In genomic region chr12:51669996-51670395, GRCh38 we compare ENCODE assay signal across 27 cellular contexts.
"Had no signal": no experiment of that assay in that cellular context is flagged by ENCODE, and none has a peak within 500 bp of the region (broad histone marks: within the 10 kb centered on the region; RNA-seq: fewer than 3 reads in every experiment).

No MANE protein-coding gene starts in this region.

- ATAC-seq: naive thymus-derived CD4-positive, alpha-beta T cell; natural killer cell treated with Interleukin-12 subunit alpha and Interleukin-12 subunit beta and Interleukin-15 and Interleukin-18, amount 100 ng/mL, for 72 hours; pancreas; right cardiac atrium; stimulated activated effector memory CD8-positive, alpha-beta T cell treated with anti-CD3 and anti-CD28 coated beads, Interleukin-12 subunit alpha, Interleukin-12 subunit beta, amount 100 ng/mL, for 72 hours had no signal

- H3K4me1 ChIP-seq: left ventricle myocardium inferior, prostate gland, sigmoid colon, suprapubic skin, tibial artery, upper lobe of right lung had no signal

- H3K4me3 Mint-ChIP-seq: immature natural killer cell; memory B cell; natural killer cell treated with Interleukin-12 subunit alpha and Interleukin-12 subunit beta and Interleukin-15 and Interleukin-18, amount 100 ng/mL, for 72 hours; stimulated activated effector memory CD8-positive, alpha-beta T cell treated with anti-CD3 and anti-CD28 coated beads, Interleukin-12 subunit alpha, Interleukin-12 subunit beta, amount 100 ng/mL, for 72 hours; stimulated activated naive CD8-positive, alpha-beta T cell treated with anti-CD3 and anti-CD28 coated beads, Interleukin-15, Interleukin-2, amounts not matched to agents 100 ng/mL and 50 ng/mL, for 24 hours had no signal

- H3K36me3 ChIP-seq: left ventricle myocardium inferior, pancreas, prostate gland, sigmoid colon, spleen, suprapubic skin, thoracic aorta, tibial artery, upper lobe of right lung had no signal

- H3K9me3 ChIP-seq: left ventricle myocardium inferior, mucosa of descending colon, pancreas, prostate gland, sigmoid colon, spleen, suprapubic skin, thoracic aorta, tibial artery, upper lobe of right lung had no signal

- H3K36me3 Mint-ChIP-seq: immature natural killer cell; memory B cell; naive thymus-derived CD4-positive, alpha-beta T cell; natural killer cell treated with Interleukin-12 subunit alpha and Interleukin-12 subunit beta and Interleukin-15 and Interleukin-18, amount 100 ng/mL, for 72 hours; stimulated activated effector memory CD8-positive, alpha-beta T cell treated with anti-CD3 and anti-CD28 coated beads, Interleukin-12 subunit alpha, Interleukin-12 subunit beta, amount 100 ng/mL, for 72 hours had no signal

- H3K27me3 ChIP-seq: pancreas, sigmoid colon, spleen had no signal

- DNase-seq: hypothalamus; immature natural killer cell; left ventricle myocardium inferior; midbrain; mucosa of descending colon; naive thymus-derived CD4-positive, alpha-beta T cell; nucleus accumbens; pancreas; posterior cingulate gyrus; retina; right cardiac atrium; sigmoid colon; small intestine; spleen; stimulated activated CD4-positive, alpha-beta T cell treated with anti-CD3 and anti-CD28 coated beads, Interleukin-4, amount 100 ng/mL, for 24 hours; stimulated activated naive CD4-positive, alpha-beta T cell; tibial artery; trophoblast cell; upper lobe of right lung had no signal

- H3K9me3 Mint-ChIP-seq: immature natural killer cell; memory B cell; naive thymus-derived CD4-positive, alpha-beta T cell; natural killer cell treated with Interleukin-12 subunit alpha and Interleukin-12 subunit beta and Interleukin-15 and Interleukin-18, amount 100 ng/mL, for 72 hours; stimulated activated effector memory CD8-positive, alpha-beta T cell treated with anti-CD3 and anti-CD28 coated beads, Interleukin-12 subunit alpha, Interleukin-12 subunit beta, amount 100 ng/mL, for 72 hours; stimulated activated naive CD8-positive, alpha-beta T cell treated with anti-CD3 and anti-CD28 coated beads, Interleukin-15, Interleukin-2, amounts not matched to agents 100 ng/mL and 50 ng/mL, for 24 hours had no signal

- H3K27ac ChIP-seq: left ventricle myocardium inferior, pancreas, prostate gland, sigmoid colon, spleen, suprapubic skin, thoracic aorta, tibial artery, upper lobe of right lung had no signal

- H3K27ac Mint-ChIP-seq: immature natural killer cell; memory B cell; natural killer cell treated with Interleukin-12 subunit alpha and Interleukin-12 subunit beta and Interleukin-15 and Interleukin-18, amount 100 ng/mL, for 72 hours; stimulated activated effector memory CD8-positive, alpha-beta T cell treated with anti-CD3 and anti-CD28 coated beads, Interleukin-12 subunit alpha, Interleukin-12 subunit beta, amount 100 ng/mL, for 72 hours; stimulated activated naive CD8-positive, alpha-beta T cell treated with anti-CD3 and anti-CD28 coated beads, Interleukin-15, Interleukin-2, amounts not matched to agents 100 ng/mL and 50 ng/mL, for 24 hours had no signal

- H3K4me3 ChIP-seq: left ventricle myocardium inferior, lung, mucosa of descending colon, pancreas, prostate gland, sigmoid colon, spleen, suprapubic skin, thoracic aorta, tibial artery, upper lobe of right lung had no signal
